Comparison of ENCODE assay signal across 1 cellular context in genomic region chr4:120922390-120923200, GRCh38.
TF ChIP-seq lines count a peak whose summit lies in the region.

PRDM5 (minus strand) TSS chr4:120922726; CDS start chr4:120922608, 118 bp downstream.

TF ChIP-seq in SK-N-SH treated with all-trans-retinoic acid at 6 μM for 48 hours, 23 proteins besides CTCF, POLR2A, EP300 and RAD21 (continued from another document):
- TF ChIP-seq CREB5 (CRISPR knock-in tag; IDR thresholded peaks at IDR 0.05; ENCODE audit: low read depth) (no peak), POU6F1 (CRISPR knock-in tag; IDR thresholded peaks at IDR 0.05; ENCODE audit: borderline replicate concordance, low read depth) (no peak), CSDC2 (CRISPR knock-in tag; IDR thresholded peaks at IDR 0.05) (no peak), ZFP3 (CRISPR knock-in tag; IDR thresholded peaks at IDR 0.05) (no peak), ZNF70 (CRISPR knock-in tag; IDR thresholded peaks at IDR 0.05) (no peak)
